Comparison of ENCODE assay signal across 8 cellular contexts in the genomic region with DNA sequence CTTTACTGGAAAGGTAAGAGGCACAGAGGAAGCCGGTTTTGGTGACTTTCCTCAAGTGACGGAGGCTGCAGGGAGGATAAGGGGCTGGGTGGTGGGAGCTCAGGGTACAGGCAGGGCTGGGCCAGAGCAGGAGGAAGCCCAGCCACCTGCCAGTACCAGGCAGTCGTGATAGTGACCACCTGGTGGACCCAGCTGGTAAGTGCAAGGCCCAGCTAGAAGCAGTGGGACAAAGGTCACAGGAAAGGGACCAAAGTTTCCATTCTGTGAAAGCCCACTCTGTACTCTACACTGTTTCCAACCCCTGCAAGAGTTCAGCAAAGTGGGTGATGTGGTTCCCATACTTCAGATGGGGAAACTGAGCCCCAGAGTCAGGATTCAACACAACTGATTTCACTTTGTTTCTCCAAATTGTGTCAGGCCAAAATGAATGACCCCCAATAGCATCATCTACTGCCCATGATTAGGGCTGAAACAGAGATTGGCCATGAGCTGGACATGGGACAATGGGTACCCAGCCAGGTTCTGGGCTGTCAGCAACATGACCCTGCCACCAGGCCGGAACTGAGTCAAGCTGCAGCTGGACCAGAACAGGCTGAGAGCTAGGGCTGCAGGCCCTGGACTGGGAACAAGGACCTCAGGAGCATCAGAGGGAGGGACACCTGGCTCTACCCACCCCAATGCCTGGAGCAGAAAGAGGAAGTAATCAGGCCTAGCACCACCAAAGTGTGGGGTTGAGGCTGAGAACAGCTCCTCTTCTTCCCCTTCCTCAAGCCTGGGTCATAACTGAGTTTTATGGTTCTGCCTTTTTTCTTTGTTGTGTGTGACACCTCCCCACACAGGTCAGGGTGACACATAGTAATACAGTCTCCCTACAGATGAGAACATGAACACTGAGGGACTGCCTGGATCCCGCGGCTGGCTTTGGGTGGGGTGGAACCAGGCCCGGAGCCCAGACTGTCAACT. TPM values are rescaled to one million over a fixed set of nuclear protein-coding genes. Genes with fewer than 3 reads are reported as not detected.
DNase-seq lines count a peak whose midpoint lies in the region; ATAC-seq, FAIRE-seq and TF ChIP-seq lines count a peak whose summit lies in the region.

No MANE protein-coding gene starts in this region.

- TF ChIP-seq RAD21 in Ishikawa (IDR thresholded peaks at IDR 0.05; ENCODE audit: low read depth), result peak; percentile 48

- TF ChIP-seq CTCF in hepatocyte (IDR thresholded peaks at IDR 0.05; ENCODE audit: poor library complexity), result no peak

- no peak for TF ChIP-seq EP300 in Ishikawa (IDR thresholded peaks at IDR 0.05; ENCODE audit: borderline replicate concordance)

- no peak overlapping the region for H3K4me2 ChIP-seq in hepatocyte

- H3K27me3 ChIP-seq in hepatocyte, result no peaks in the 10 kb centered on the region

- no peak overlapping the region for H3K4me3 ChIP-seq in hepatocyte

- H3K4me1 ChIP-seq in hepatocyte (ENCODE audit: insufficient read depth), result no peaks in the 10 kb centered on the region

- no peaks in the 10 kb centered on the region for H4K20me1 ChIP-seq in hepatocyte (ENCODE audit: insufficient read depth, poor library complexity, severe bottlenecking)

- H3K79me2 ChIP-seq in hepatocyte, result no peaks in the 10 kb centered on the region

- DNase-seq in EL (peak; percentile 10), hepatocyte (ENCODE audit: low spot score) (peak; percentile 32), urothelium cell line (ENCODE audit: low spot score) (peak; percentile 42), NCI-H1092 (lab: John Stamatoyannopoulos, UW) (no peak), sciatic nerve (ENCODE audit: low spot score) (no peak)
- peak; percentile 19 to 33 for DNase-seq in activated CD4-positive, alpha-beta T cell treated with anti-CD3 and anti-CD28 coated beads, Interleukin-2, amount 50 U/mL, for 48 hours

- H2AFZ ChIP-seq in hepatocyte, result no peak overlapping the region

- intact Hi-C loops in sciatic nerve (cut with DNase I), result no loop called here

- H3K36me3 ChIP-seq in hepatocyte (replicated peaks; ENCODE audit: insufficient read depth, low read depth), result no peaks in the 10 kb centered on the region

- H3K9me3 ChIP-seq in hepatocyte (ENCODE audit: low read depth), result no peaks in the 10 kb centered on the region

- H3K27ac ChIP-seq in hepatocyte, result no peak overlapping the region

- WGBS in hepatocyte (ENCODE audit: low lambda C conversion rate, missing lambda C conversion rate), result 82% methylated on average over 7 of the region's 7 CpGs

- ATAC-seq in sciatic nerve, result no peak
- ATAC-seq in GM21447 (IDR thresholded peaks at IDR 0.05; ENCODE audit: unreplicated experiment), result no peak

- no peak for FAIRE-seq in urothelium cell line (lab: Jason Lieb, UNC)

- no peaks in the 10 kb centered on the region for H3K9me2 ChIP-seq in hepatocyte (replicated peaks; ENCODE audit: insufficient read depth)

TF ChIP-seq in Ishikawa, 13 proteins besides CTCF, POLR2A, EP300 and RAD21:
- TF ChIP-seq ZBTB7A (IDR thresholded peaks at IDR 0.05; ENCODE audit: low read depth) (no peak), CEBPB (IDR thresholded peaks at IDR 0.05) (no peak), TCF12 (IDR thresholded peaks at IDR 0.05; ENCODE audit: low read depth) (no peak), REST (IDR thresholded peaks at IDR 0.05; ENCODE audit: low read depth) (no peak), TAF1 (IDR thresholded peaks at IDR 0.05; ENCODE audit: low read depth) (no peak)
- TF ChIP-seq, protein P1, sequence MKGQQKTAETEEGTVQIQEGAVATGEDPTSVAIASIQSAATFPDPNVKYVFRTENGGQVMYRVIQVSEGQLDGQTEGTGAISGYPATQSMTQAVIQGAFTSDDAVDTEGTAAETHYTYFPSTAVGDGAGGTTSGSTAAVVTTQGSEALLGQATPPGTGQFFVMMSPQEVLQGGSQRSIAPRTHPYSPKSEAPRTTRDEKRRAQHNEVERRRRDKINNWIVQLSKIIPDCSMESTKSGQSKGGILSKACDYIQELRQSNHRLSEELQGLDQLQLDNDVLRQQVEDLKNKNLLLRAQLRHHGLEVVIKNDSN (IDR thresholded peaks at IDR 0.05), result no peak

RNA-seq across cellular contexts. Expression of gene KCNN3, which starts 50.2 kb away (rescaled TPM):
- 0.36 and 0.67 TPM in 2 replicates for total RNA-seq in hepatocyte
- 0.56 and 1.3 TPM in 2 replicates for polyA plus RNA-seq in hepatocyte
- total RNA-seq in sciatic nerve, result 1.8 TPM

Comparison
In these comparisons a context has a peak if more than half of its experiments do, and no peak if none do; other contexts are left out.
1. DNase-seq: peak in EL (single experiment), activated CD4-positive, alpha-beta T cell treated with anti-CD3 and anti-CD28 coated beads, Interleukin-2, amount 50 U/mL, for 48 hours (2 of 2), hepatocyte (single experiment) and urothelium cell line (single experiment); none in NCI-H1092 (single experiment) and sciatic nerve (single experiment).